ENCODE assay signal across 14 cellular contexts in genomic region chr9:93121316-93122241, GRCh38. TPM values are rescaled to one million over a fixed set of nuclear protein-coding genes. Genes with fewer than 3 reads are reported as not detected.
DNase-seq lines count a peak whose midpoint lies in the region; ATAC-seq, FAIRE-seq and TF ChIP-seq lines count a peak whose summit lies in the region.
"Had no signal": no experiment of that assay in that cellular context is flagged by ENCODE, and none has a peak within 500 bp of the region (broad histone marks: within the 10 kb centered on the region; RNA-seq: fewer than 3 reads in every experiment).

No MANE protein-coding gene starts in this region.

- ATAC-seq in effector memory CD8-positive, alpha-beta T cell (replicated peaks), result no peak
- ATAC-seq: gastrocnemius medialis had no signal

- no peaks in the 10 kb centered on the region for H3K27me3 Mint-ChIP-seq in effector memory CD8-positive, alpha-beta T cell

- H3K9me3 Mint-ChIP-seq in effector memory CD8-positive, alpha-beta T cell, result no peaks in the 10 kb centered on the region

- H3K27ac ChIP-seq in osteoblast (ENCODE audit: low read depth, low read length), result no peak overlapping the region
- H3K27ac ChIP-seq: C4-2B had no signal

- H3K9me3 ChIP-seq in osteoblast (ENCODE audit: low read depth, low read length), result no peaks in the 10 kb centered on the region
- H3K9me3 ChIP-seq: gastrocnemius medialis had no signal

- H3K4me1 Mint-ChIP-seq in effector memory CD8-positive, alpha-beta T cell (ENCODE audit: low read depth in 2 of 2), result peaks cover 29 to 47% of the 10 kb centered on the region in 2 donors

- H3K36me3 ChIP-seq in osteoblast (ENCODE audit: insufficient read depth, low read length), result peaks cover 2% of the 10 kb centered on the region

- peaks cover 2% of the 10 kb centered on the region for H3K79me2 ChIP-seq in osteoblast (ENCODE audit: insufficient read depth, low read length)

- H3K27ac Mint-ChIP-seq in effector memory CD8-positive, alpha-beta T cell, result peak overlapping the region; percentile 82 to 97

- peaks cover 13% of the 10 kb centered on the region for H3K4me1 ChIP-seq in osteoblast (ENCODE audit: insufficient read depth, low read length)

- H3K27me3 ChIP-seq in osteoblast (ENCODE audit: insufficient read depth, low read length), result no peaks in the 10 kb centered on the region
- H3K27me3 ChIP-seq: gastrocnemius medialis had no signal

- H3K4me3 ChIP-seq in osteoblast (ENCODE audit: insufficient read depth, low read length), result no peak overlapping the region
- H3K4me3 ChIP-seq: gastrocnemius medialis had no signal

- H4K20me1 ChIP-seq in osteoblast (ENCODE audit: insufficient read depth, low read length), result no peaks in the 10 kb centered on the region

- DNase-seq in 8988T, result peak; percentile 14
- peak; percentile 5 for DNase-seq in D721Med (ENCODE audit: insufficient read length, low spot score)
- DNase-seq in effector memory CD8-positive, alpha-beta T cell, result no peak
- peak; percentile 76 for DNase-seq in osteoblast (ENCODE audit: insufficient read length, low spot score, missing footprints)
- no peak for DNase-seq in NCI-H1436 treated with DMSO at 0.1 percent for 48 hours (lab: John Stamatoyannopoulos, UW)
- DNase-seq in stimulated activated CD4-positive, alpha-beta T cell treated with anti-CD3 and anti-CD28 coated beads, Interleukin-1b, Interleukin-23, amount 100 ng/mL, for 48 hours, result no peak
- no peak for DNase-seq in SK-N-DZ (ENCODE audit: low spot score)
- no peak for DNase-seq in HUDEP-2 (lab: John Stamatoyannopoulos, UW; ENCODE audit: unreplicated experiment in 76 of 76)
- DNase-seq: NCI-H1092; NCI-H345; stimulated activated CD4-positive, alpha-beta T cell treated with anti-CD3 and anti-CD28 coated beads, Interleukin-15, amount 100 ng/mL, for 24 hours; T1000 had no signal

- TF ChIP-seq CTCF in D721Med (IDR thresholded peaks at IDR 0.05; ENCODE audit: insufficient read depth, missing control alignments) (no peak), osteoblast (IDR thresholded peaks at IDR 0.05; ENCODE audit: extremely low read depth, low read depth, low read length) (no peak)

- H3K4me3 Mint-ChIP-seq in effector memory CD8-positive, alpha-beta T cell, result peak overlapping the region in 1 of 2 donors; percentile 51

- H3K4me2 ChIP-seq in osteoblast (ENCODE audit: insufficient read depth, low read length), result no peak overlapping the region

- FAIRE-seq in D721Med (lab: Jason Lieb, UNC), result no peak

- H3K36me3 Mint-ChIP-seq in effector memory CD8-positive, alpha-beta T cell (ENCODE audit: insufficient read depth), result peaks cover 97% of the 10 kb centered on the region

- H2AFZ ChIP-seq in osteoblast (ENCODE audit: low read length), result no peak overlapping the region

RNA-seq across cellular contexts. Expression of gene NINJ1, which starts 12.5 kb away (rescaled TPM):
- 33.6 and 34.7 TPM in 2 replicates for total RNA-seq in osteoblast
- polyA plus RNA-seq in SK-N-DZ (2014; cell fraction: cytosol; rRNA removed), result 9.9 and 12.7 TPM in 2 replicates
- 5.5 and 6.9 TPM in 2 replicates for polyA plus RNA-seq in SK-N-DZ (2014; cell fraction: nucleus; rRNA removed)

RNA-seq across cellular contexts. Expression of gene CARD19, which starts 25.6 kb away (rescaled TPM):
- 38.4 and 38.6 TPM in 2 replicates for total RNA-seq in osteoblast
- 16.7 and 29.0 TPM in 2 replicates for polyA plus RNA-seq in SK-N-DZ (2014; cell fraction: cytosol; rRNA removed)
- 28.9 and 39.7 TPM in 2 replicates for polyA plus RNA-seq in SK-N-DZ (2014; cell fraction: nucleus; rRNA removed)

Comparison
In these comparisons a context has a peak if more than half of its experiments do, and no peak if none do; other contexts are left out.
1. DNase-seq: peak in 8988T (single experiment), D721Med (single experiment) and osteoblast (single experiment); none in effector memory CD8-positive, alpha-beta T cell (0 of 3), NCI-H1436 treated with DMSO at 0.1 percent for 48 hours (single experiment), stimulated activated CD4-positive, alpha-beta T cell treated with anti-CD3 and anti-CD28 coated beads, Interleukin-1b, Interleukin-23, amount 100 ng/mL, for 48 hours (single experiment), SK-N-DZ (single experiment) and HUDEP-2 (0 of 76).